Comparison of ENCODE assay signal across 13 cellular contexts in genomic region chr5:143174714-143175398, GRCh38.
DNase-seq lines count a peak whose midpoint lies in the region; ATAC-seq and TF ChIP-seq lines count a peak whose summit lies in the region.
"Had no signal": no experiment of that assay in that cellular context is flagged by ENCODE, and none has a peak within 500 bp of the region (broad histone marks: within the 10 kb centered on the region; RNA-seq: fewer than 3 reads in every experiment).

No MANE protein-coding gene starts in this region.

- H3K9ac ChIP-seq in neural progenitor cell, result no peak overlapping the region

- H3K4me1 Mint-ChIP-seq in GM23338 (peaks cover 32% of the 10 kb centered on the region), neural progenitor cell (peaks cover 4% of the 10 kb centered on the region)

- peak; percentile 96 for ATAC-seq in GM19023 (IDR thresholded peaks at IDR 0.05; ENCODE audit: unreplicated experiment)
- no peak for ATAC-seq in GM23338
- ATAC-seq in HG03457 (IDR thresholded peaks at IDR 0.05; ENCODE audit: unreplicated experiment), result peak; percentile 87
- ATAC-seq: esophagus mucosa had no signal

- H3K27me3 ChIP-seq in GM23338 (ENCODE audit: insufficient read depth) (no peaks in the 10 kb centered on the region), neural progenitor cell (no peaks in the 10 kb centered on the region)

- H3K36me3 Mint-ChIP-seq in GM23338 (ENCODE audit: low read depth) (no peaks in the 10 kb centered on the region), neural progenitor cell (no peaks in the 10 kb centered on the region)

- no peak overlapping the region for H3K4me2 ChIP-seq in GM23338
- no peak overlapping the region for H3K4me2 ChIP-seq in neural progenitor cell

- DNase-seq in GM23338 (ENCODE audit: low spot score) (no peak), myocyte (ENCODE audit: low read depth) (peak; percentile 63), head of caudate nucleus (no peak), neural progenitor cell (ENCODE audit: low spot score) (no peak), SHP77 (lab: John Stamatoyannopoulos, UW) (no peak)
- no peak for DNase-seq in stimulated activated CD4-positive, alpha-beta T cell treated with anti-CD3 and anti-CD28 coated beads, Interleukin-12 subunit alpha, Interleukin-12 subunit beta, amount 100 ng/mL, for 4 hours
- DNase-seq: NCI-H526 treated with DMSO at 0.1 percent for 48 hours; stimulated activated CD4-positive, alpha-beta T cell treated with anti-CD3 and anti-CD28 coated beads, Interleukin-4, amount 100 ng/mL, for 24 hours had no signal

- H3K79me2 ChIP-seq in GM23338 (replicated peaks; ENCODE audit: insufficient read depth) (no peaks in the 10 kb centered on the region), neural progenitor cell (ENCODE audit: low read depth) (no peaks in the 10 kb centered on the region)

- H3K9me3 Mint-ChIP-seq in GM23338 (no peaks in the 10 kb centered on the region), neural progenitor cell (no peaks in the 10 kb centered on the region)

- H3K27ac Mint-ChIP-seq in GM23338 (peak overlapping the region; percentile 46; the same call in 1 of the 2 replicates), neural progenitor cell (no peak overlapping the region)
- H3K27ac Mint-ChIP-seq: activated naive CD8-positive, alpha-beta T cell had no signal

- H2AFZ ChIP-seq in GM23338, result no peak overlapping the region
- H2AFZ ChIP-seq in neural progenitor cell (replicated peaks), result no peak overlapping the region

- H3K27me3 Mint-ChIP-seq in GM23338 (ENCODE audit: insufficient read depth, low read depth, poor library complexity), result no peaks in the 10 kb centered on the region
- no peaks in the 10 kb centered on the region for H3K27me3 Mint-ChIP-seq in neural progenitor cell (ENCODE audit: insufficient read depth, low read depth)
- H3K27me3 Mint-ChIP-seq: activated naive CD8-positive, alpha-beta T cell had no signal

- no peaks in the 10 kb centered on the region for H3K9me3 ChIP-seq in neural progenitor cell (ENCODE audit: low read depth)

- H3K4me1 ChIP-seq in GM23338 (ENCODE audit: insufficient read depth), result peaks cover 19% of the 10 kb centered on the region; the same call in 1 of the 2 replicates
- H3K4me1 ChIP-seq in neural progenitor cell, result no peaks in the 10 kb centered on the region

- H3K9me2 ChIP-seq in GM23338 (ENCODE audit: insufficient read depth), result peaks cover 9% of the 10 kb centered on the region; the same call in 1 of the 2 replicates

- H3K4me3 ChIP-seq in GM23338 (no peak overlapping the region), neural progenitor cell (no peak overlapping the region)

- intact Hi-C loops in head of caudate nucleus (cut with DNase I), result no loop called here

- no peak overlapping the region for H3K4me3 Mint-ChIP-seq in GM23338
- no peak overlapping the region for H3K4me3 Mint-ChIP-seq in neural progenitor cell
- H3K4me3 Mint-ChIP-seq: activated naive CD8-positive, alpha-beta T cell had no signal

- TF ChIP-seq CTCF in GM23338 (conservative IDR thresholded peaks at IDR 0.05; ENCODE audit: low read depth in 2 of 2) (no peak), neural progenitor cell (IDR thresholded peaks at IDR 0.05) (no peak)

- H3F3A ChIP-seq in GM23338 (replicated peaks; ENCODE audit: low read depth) (no peaks in the 10 kb centered on the region), neural progenitor cell (ENCODE audit: low read depth) (no peaks in the 10 kb centered on the region)

- H4K20me1 ChIP-seq in GM23338 (replicated peaks; ENCODE audit: insufficient read depth) (no peaks in the 10 kb centered on the region), neural progenitor cell (ENCODE audit: low read depth) (no peaks in the 10 kb centered on the region)

- H3K36me3 ChIP-seq in GM23338 (ENCODE audit: insufficient read depth), result no peaks in the 10 kb centered on the region
- no peaks in the 10 kb centered on the region for H3K36me3 ChIP-seq in neural progenitor cell

- no peak overlapping the region for H3K27ac ChIP-seq in GM23338 (ENCODE audit: low read depth)
- H3K27ac ChIP-seq in neural progenitor cell, result no peak overlapping the region
- H3K27ac ChIP-seq: VCaP had no signal

TF ChIP-seq in GM23338, 12 proteins besides CTCF, POLR2A, EP300 and RAD21 (continues in another document):
- TF ChIP-seq ZNF331 (CRISPR knock-in tag; IDR thresholded peaks at IDR 0.05; ENCODE audit: low read depth) (no peak), ZNF462 (CRISPR knock-in tag; IDR thresholded peaks at IDR 0.05) (no peak), REST (IDR thresholded peaks at IDR 0.05; ENCODE audit: unreplicated experiment) (no peak), ZNF114 (CRISPR knock-in tag; IDR thresholded peaks at IDR 0.05) (no peak), NANOG (IDR thresholded peaks at IDR 0.05; ENCODE audit: borderline replicate concordance) (no peak)
